23 cellular contexts compared by ENCODE assay signal in genomic region chr7:3787717-3788311, GRCh38.
DNase-seq lines count a peak whose midpoint lies in the region; ATAC-seq, FAIRE-seq and TF ChIP-seq lines count a peak whose summit lies in the region.
"Had no signal": no experiment of that assay in that cellular context is flagged by ENCODE, and none has a peak within 500 bp of the region (broad histone marks: within the 10 kb centered on the region; RNA-seq: fewer than 3 reads in every experiment).

No MANE protein-coding gene starts in this region.

- H3K27me3 Mint-ChIP-seq in activated CD4-positive, alpha-beta T cell treated with anti-CD3 and anti-CD28 coated beads, Interleukin-2, amount 10 ng/mL, durations not matched to agents 24 days and 14 days, result peaks cover 12% of the 10 kb centered on the region
- H3K27me3 Mint-ChIP-seq in T-cell, result peaks cover 23 to 32% of the 10 kb centered on the region in 2 donors

- no peak for FAIRE-seq in A549 (lab: Jason Lieb, UNC)

- peak overlapping the region; percentile 0; the same call in 1 of the 3 replicates for H3K4me2 ChIP-seq in A549

- ATAC-seq in A549, result peak; percentile 37 to 50; a peak in 3 of 6 replicates
- no peak for ATAC-seq in T-cell (replicated peaks in 1 of 4)
- no peak for ATAC-seq in GM21423 (IDR thresholded peaks at IDR 0.05; ENCODE audit: unreplicated experiment)
- no peak for ATAC-seq in HG03108 (IDR thresholded peaks at IDR 0.05; ENCODE audit: unreplicated experiment)
- ATAC-seq: naive thymus-derived CD4-positive, alpha-beta T cell had no signal

- TF ChIP-seq POLR2A in A549 (IDR thresholded peaks at IDR 0.05; ENCODE audit: low read length), result no peak

- TF ChIP-seq EP300 in A549 (IDR thresholded peaks at IDR 0.05), result no peak

- POLR2A ChIA-PET in A549 (lab: Yijun Ruan, JAX) (no interaction called here), T-cell (lab: Charles Lee) (no interaction called here)

- WGBS in A549 (ENCODE audit: missing lambda C conversion rate), result 29% methylated on average over 15 of the region's 16 CpGs

- DNase-seq in A549 (ENCODE audit: low read depth in 1 of 2, low spot score in 1 of 2) (no peak), LNCaP clone FGC (ENCODE audit: low read depth) (no peak), fibroblast of pulmonary artery (ENCODE audit: low read depth) (peak; percentile 46), pons (ENCODE audit: low spot score) (peak; percentile 5), T-cell (no peak)
- DNase-seq in activated CD4-positive, alpha-beta T cell treated with anti-CD3 and anti-CD28 coated beads, Interleukin-2, amount 10 ng/mL, durations not matched to agents 24 days and 14 days, result no peak
- DNase-seq: activated CD4-positive, alpha-beta T cell treated with anti-CD3 and anti-CD28 coated beads, Interleukin-2, amount 10 ng/mL, durations not matched to agents 7 days and 5 days; activated gamma-delta T cell treated with Interleukin-2 at 50 U/mL for 16 hours; adrenal gland; CD8-positive, alpha-beta memory T cell; DND-41; heart right ventricle; MM.1S; naive thymus-derived CD4-positive, alpha-beta T cell; NCI-H226; NK-92 treated with Interleukin-12 subunit alpha and Interleukin-12 subunit beta, amount 100 ng/mL, for 24 hours; posterior cingulate gyrus; stimulated activated CD8-positive, alpha-beta memory T cell treated with anti-CD3 and anti-CD28 coated beads, Interleukin-4, amount 100 ng/mL, for 48 hours had no signal

- no peak overlapping the region for H3K4me3 ChIP-seq in A549
- no peak overlapping the region for H3K4me3 ChIP-seq in LNCaP clone FGC (ENCODE audit: low read depth, low read length)
- H3K4me3 ChIP-seq in fibroblast of pulmonary artery (replicated peaks; ENCODE audit: low read depth, low read length), result no peak overlapping the region
- H3K4me3 ChIP-seq: adrenal gland, esophagus muscularis mucosa, heart right ventricle, suprapubic skin had no signal

- H3K4me1 ChIP-seq in A549, result no peaks in the 10 kb centered on the region
- H3K4me1 ChIP-seq: adrenal gland, esophagus muscularis mucosa, heart right ventricle, suprapubic skin had no signal

- H3K9me3 ChIP-seq in A549, result peaks cover 3% of the 10 kb centered on the region; the same call in 1 of the 3 replicates
- H3K9me3 ChIP-seq: adrenal gland, suprapubic skin had no signal

- H3K27ac ChIP-seq in A549, result no peak overlapping the region
- H3K27ac ChIP-seq: adrenal gland, esophagus muscularis mucosa, heart right ventricle, suprapubic skin had no signal

- H3K4me1 Mint-ChIP-seq in activated CD4-positive, alpha-beta T cell treated with anti-CD3 and anti-CD28 coated beads, Interleukin-2, amount 10 ng/mL, durations not matched to agents 24 days and 14 days, result no peaks in the 10 kb centered on the region
- H3K4me1 Mint-ChIP-seq in T-cell, result no peaks in the 10 kb centered on the region
- H3K4me1 Mint-ChIP-seq: activated CD4-positive, alpha-beta T cell treated with anti-CD3 and anti-CD28 coated beads, Interleukin-2, amount 10 ng/mL, durations not matched to agents 7 days and 5 days; CD8-positive, alpha-beta memory T cell; central memory CD8-positive, alpha-beta T cell; naive thymus-derived CD4-positive, alpha-beta T cell had no signal

- TF ChIP-seq RAD21 in A549 (conservative IDR thresholded peaks at IDR 0.05 in 1 of 2, IDR thresholded peaks at IDR 0.05 in 1 of 2), result no peak

- TF ChIP-seq CTCF in A549 (IDR thresholded peaks at IDR 0.05) (no peak), LNCaP clone FGC (IDR thresholded peaks at IDR 0.05; ENCODE audit: control insufficient read depth, extremely low read depth, insufficient read depth) (0 out of 2 replicates have a peak, but pooled peaks have one; percentile 6), fibroblast of pulmonary artery (IDR thresholded peaks at IDR 0.05; ENCODE audit: low read length, missing control alignments) (peak; percentile 1)

- H3K9me3 Mint-ChIP-seq in activated CD4-positive, alpha-beta T cell treated with anti-CD3 and anti-CD28 coated beads, Interleukin-2, amount 10 ng/mL, durations not matched to agents 24 days and 14 days, result no peaks in the 10 kb centered on the region
- peaks cover 0 to 6% (median 0%) of the 10 kb centered on the region in 3 donors for H3K9me3 Mint-ChIP-seq in T-cell
- H3K9me3 Mint-ChIP-seq: activated CD4-positive, alpha-beta T cell treated with anti-CD3 and anti-CD28 coated beads, Interleukin-2, amount 10 ng/mL, durations not matched to agents 7 days and 5 days; central memory CD8-positive, alpha-beta T cell had no signal

- no peaks in the 10 kb centered on the region for H3K36me3 Mint-ChIP-seq in activated CD4-positive, alpha-beta T cell treated with anti-CD3 and anti-CD28 coated beads, Interleukin-2, amount 10 ng/mL, durations not matched to agents 24 days and 14 days (ENCODE audit: low read depth)
- H3K36me3 Mint-ChIP-seq in T-cell, result no peaks in the 10 kb centered on the region
- H3K36me3 Mint-ChIP-seq: CD8-positive, alpha-beta memory T cell; naive thymus-derived CD4-positive, alpha-beta T cell had no signal

- CTCF ChIA-PET in A549 (lab: Yijun Ruan, JAX), result interaction anchor here (0.7 kb wide), 1 partner anchor 64 kb away, joined by 3 read pairs; no protein-coding TSS in a partner anchor
- CTCF ChIA-PET in T-cell (lab: Charles Lee), result no interaction called here

- intact Hi-C loops in activated CD4-positive, alpha-beta T cell treated with anti-CD3 and anti-CD28 coated beads, Interleukin-2, amount 10 ng/mL, durations not matched to agents 24 days and 14 days (cut with micrococcal nuclease), result no loop called here

- no peak overlapping the region for H3K27ac Mint-ChIP-seq in activated CD4-positive, alpha-beta T cell treated with anti-CD3 and anti-CD28 coated beads, Interleukin-2, amount 10 ng/mL, durations not matched to agents 24 days and 14 days
- H3K27ac Mint-ChIP-seq in T-cell, result no peak overlapping the region
- H3K27ac Mint-ChIP-seq: activated CD4-positive, alpha-beta T cell treated with anti-CD3 and anti-CD28 coated beads, Interleukin-2, amount 10 ng/mL, durations not matched to agents 7 days and 5 days; CD8-positive, alpha-beta memory T cell; naive thymus-derived CD4-positive, alpha-beta T cell had no signal

- no peak overlapping the region for H3K4me3 Mint-ChIP-seq in activated CD4-positive, alpha-beta T cell treated with anti-CD3 and anti-CD28 coated beads, Interleukin-2, amount 10 ng/mL, durations not matched to agents 24 days and 14 days
- H3K4me3 Mint-ChIP-seq in T-cell, result no peak overlapping the region
- H3K4me3 Mint-ChIP-seq: activated CD4-positive, alpha-beta T cell treated with anti-CD3 and anti-CD28 coated beads, Interleukin-2, amount 10 ng/mL, durations not matched to agents 7 days and 5 days; CD8-positive, alpha-beta memory T cell; central memory CD8-positive, alpha-beta T cell; naive thymus-derived CD4-positive, alpha-beta T cell had no signal

TF ChIP-seq in A549, 52 proteins besides CTCF, POLR2A, EP300 and RAD21:
- no peak for TF ChIP-seq RFX5 (IDR thresholded peaks at IDR 0.05)
- no peak for TF ChIP-seq HOXA7 (CRISPR knock-in tag; IDR thresholded peaks at IDR 0.05)
- no peak for TF ChIP-seq ZNF302 (CRISPR knock-in tag; IDR thresholded peaks at IDR 0.05)
- TF ChIP-seq HES2 (IDR thresholded peaks at IDR 0.05), result no peak
- no peak for TF ChIP-seq JUNB (IDR thresholded peaks at IDR 0.05)
- no peak for TF ChIP-seq CEBPB (IDR thresholded peaks at IDR 0.05)
- no peak for TF ChIP-seq HMGXB4 (CRISPR knock-in tag; IDR thresholded peaks at IDR 0.05; ENCODE audit: borderline replicate concordance)
- TF ChIP-seq MAZ (IDR thresholded peaks at IDR 0.05; ENCODE audit: borderline replicate concordance, low read depth, low read length), result no peak
- no peak for TF ChIP-seq CBX8 (IDR thresholded peaks at IDR 0.05)
- TF ChIP-seq POLR2AphosphoS2 (conservative IDR thresholded peaks at IDR 0.05; ENCODE audit: low read length), result no peak
- TF ChIP-seq NFE2L2 (conservative IDR thresholded peaks at IDR 0.05; ENCODE audit: low read length), result no peak
- no peak for TF ChIP-seq FOXS1 (CRISPR knock-in tag; IDR thresholded peaks at IDR 0.05)
- no peak for TF ChIP-seq GATA3 (IDR thresholded peaks at IDR 0.05; ENCODE audit: borderline replicate concordance)
- TF ChIP-seq EHMT2 (IDR thresholded peaks at IDR 0.05; ENCODE audit: low read depth), result no peak
- TF ChIP-seq MYC (IDR thresholded peaks at IDR 0.05; ENCODE audit: borderline replicate concordance, low read length), result no peak
- TF ChIP-seq RARB (CRISPR knock-in tag; IDR thresholded peaks at IDR 0.05), result no peak
- no peak for TF ChIP-seq PBX3 (IDR thresholded peaks at IDR 0.05)
- no peak for TF ChIP-seq ZFP36 (IDR thresholded peaks at IDR 0.05; ENCODE audit: borderline replicate concordance, partially characterized antibody)
- TF ChIP-seq ZSCAN20 (CRISPR knock-in tag; IDR thresholded peaks at IDR 0.05), result no peak
- TF ChIP-seq SMC3 (IDR thresholded peaks at IDR 0.05), result no peak

Comparison
In these comparisons a context has a peak if more than half of its experiments do, and no peak if none do; other contexts are left out.
1. ATAC-seq: peak in A549 (2 of 2); none in T-cell (0 of 4), GM21423 (single experiment) and HG03108 (single experiment).
2. DNase-seq: peak in fibroblast of pulmonary artery (single experiment) and pons (single experiment); none in A549 (0 of 2), LNCaP clone FGC (single experiment), activated CD4-positive, alpha-beta T cell treated with anti-CD3 and anti-CD28 coated beads, Interleukin-2, amount 10 ng/mL, durations not matched to agents 24 days and 14 days (single experiment) and T-cell (0 of 34).